In genomic region chr6:713351-713750, GRCh38 we compare ENCODE assay signal across 28 cellular contexts. TPM values are rescaled to one million over a fixed set of nuclear protein-coding genes. Genes with fewer than 3 reads are reported as not detected.
"Had no signal": no experiment of that assay in that cellular context is flagged by ENCODE, and none has a peak within 500 bp of the region (broad histone marks: within the 10 kb centered on the region; RNA-seq: fewer than 3 reads in every experiment).

No MANE protein-coding gene starts in this region.

- FAIRE-seq: small intestine had no signal

- H3K36me3 ChIP-seq: adrenal gland, ascending aorta, brain microvascular endothelial cell, gastrocnemius medialis, right lobe of liver had no signal

- H3K9me3 ChIP-seq: adrenal gland, ascending aorta, gastrocnemius medialis, right lobe of liver, testis had no signal

- H3K27ac ChIP-seq: adrenal gland, ascending aorta, brain microvascular endothelial cell, gastrocnemius medialis, right lobe of liver, testis, VCaP had no signal

- H3K4me3 ChIP-seq: adrenal gland, ascending aorta, gastrocnemius medialis, right lobe of liver, testis had no signal

- H3K36me3 Mint-ChIP-seq: activated naive CD8-positive, alpha-beta T cell; type B pancreatic cell had no signal

- DNase-seq: activated CD4-positive, alpha-beta T cell treated with anti-CD3 and anti-CD28 coated beads, Interleukin-2, amount 50 U/mL, for 4 hours; activated CD4-positive, CD25-positive, alpha-beta regulatory T cell treated with anti-CD3 and anti-CD28 coated beads, Interleukin-2, amount 50 U/mL, for 72 hours; activated CD8-positive, alpha-beta memory T cell treated with anti-CD3 and anti-CD28 coated beads for 24 hours; activated CD8-positive, alpha-beta memory T cell treated with anti-CD3 and anti-CD28 coated beads, Interleukin-2, amount 50 U/mL, for 4 hours; activated naive CD4-positive, alpha-beta T cell; activated T-cell treated with anti-CD3 and anti-CD28 coated beads, Interleukin-2, amount 50 U/mL, for 24 hours; adrenal gland; brain microvascular endothelial cell; caudate nucleus; effector CD8-positive, alpha-beta T cell; erythroblast; gastrocnemius medialis; head of caudate nucleus; islet precursor cell; left colon; nephron progenitor cell; nucleus accumbens; right lobe of liver; small intestine; stimulated activated CD4-positive, alpha-beta T cell treated with anti-CD3 and anti-CD28 coated beads, Interleukin-15, amount 100 ng/mL, for 24 hours; testis had no signal

- H3K27me3 Mint-ChIP-seq: activated naive CD8-positive, alpha-beta T cell; activated T-cell treated with anti-CD3 and anti-CD28 coated beads, Interleukin-2, amount 50 U/mL, for 24 hours had no signal

- H3K27me3 ChIP-seq: adrenal gland, ascending aorta, brain microvascular endothelial cell, right lobe of liver, testis had no signal

- H3K9me3 Mint-ChIP-seq: activated T-cell treated with anti-CD3 and anti-CD28 coated beads, Interleukin-2, amount 50 U/mL, for 24 hours; activated T-helper 2 cell treated with anti-CD3 and anti-CD28 coated beads, Interferon-gamma antibody, Interleukin-2, Interleukin-4, amounts not matched to agents 10 μg/mL and 5 μg/mL and 100 μg/mL, durations not matched to agents 14 hours and 24 hours and 36 hours; nephron progenitor cell; type B pancreatic cell had no signal

- H3K4me3 Mint-ChIP-seq: activated naive CD8-positive, alpha-beta T cell; activated T-cell treated with anti-CD3 and anti-CD28 coated beads, Interleukin-2, amount 50 U/mL, for 24 hours; memory B cell; nephron progenitor cell; stimulated activated memory B cell treated with anti-CD40 and anti-IgM and Interleukin-4, amounts not matched to agents 10 μg/mL and 1 μg/mL and 100 μg/mL, for 72 hours; type B pancreatic cell had no signal

- H3K4me1 ChIP-seq: right lobe of liver, testis had no signal

- H3K27ac Mint-ChIP-seq: activated T-cell treated with anti-CD3 and anti-CD28 coated beads, Interleukin-2, amount 50 U/mL, for 24 hours; activated T-helper 2 cell treated with anti-CD3 and anti-CD28 coated beads, Interferon-gamma antibody, Interleukin-2, Interleukin-4, amounts not matched to agents 10 μg/mL and 5 μg/mL and 100 μg/mL, durations not matched to agents 14 hours and 24 hours and 36 hours; memory B cell; nephron progenitor cell; stimulated activated memory B cell treated with anti-CD40 and anti-IgM and Interleukin-4, amounts not matched to agents 10 μg/mL and 1 μg/mL and 100 μg/mL, for 72 hours; type B pancreatic cell had no signal

- ATAC-seq: gastrocnemius medialis; left colon; right lobe of liver; stimulated activated memory B cell treated with anti-CD40 and anti-IgM and Interleukin-4, amounts not matched to agents 10 μg/mL and 1 μg/mL and 100 μg/mL, for 72 hours had no signal

RNA-seq across cellular contexts. Expression of gene HUS1B, which starts 56.5 kb away (rescaled TPM):
- total RNA-seq: ascending aorta had no signal
